In genomic region chr15:95845862-95846515, GRCh38 we compare ENCODE assay signal across 15 cellular contexts.
DNase-seq lines count a peak whose midpoint lies in the region; ATAC-seq and TF ChIP-seq lines count a peak whose summit lies in the region.
"Had no signal": no experiment of that assay in that cellular context is flagged by ENCODE, and none has a peak within 500 bp of the region (broad histone marks: within the 10 kb centered on the region; RNA-seq: fewer than 3 reads in every experiment).

No MANE protein-coding gene starts in this region.

- H3K4me3 ChIP-seq in astrocyte of the spinal cord (ENCODE audit: low read depth, low read length) (no peak overlapping the region), left ventricle myocardium inferior (no peak overlapping the region), spleen (no peak overlapping the region), dorsolateral prefrontal cortex (no peak overlapping the region), upper lobe of right lung (no peak overlapping the region)

- no peak for ATAC-seq in left lobe of liver
- no peak for ATAC-seq in upper lobe of right lung
- ATAC-seq: natural killer cell treated with Interleukin-12 subunit alpha and Interleukin-12 subunit beta and Interleukin-15 and Interleukin-18, amount 100 ng/mL, for 72 hours had no signal

- H3K4me1 ChIP-seq in left ventricle myocardium inferior = no peaks in the 10 kb centered on the region
- no peaks in the 10 kb centered on the region for H3K4me1 ChIP-seq in spleen
- H3K4me1 ChIP-seq in upper lobe of right lung = no peaks in the 10 kb centered on the region

- intact Hi-C loops in left ventricle myocardium inferior (cut with micrococcal nuclease) (no loop called here), spleen (cut with DNase I; ENCODE audit: low total_unique reads) (no loop called here), dorsolateral prefrontal cortex (cut with DNase I) (no loop called here), upper lobe of right lung (cut with DNase I) (no loop called here)

- in situ Hi-C loops in astrocyte of the spinal cord (cut with HindIII; ENCODE audit: low sequenced_read_pairs) = no loop called here

- H3K27me3 ChIP-seq in left ventricle myocardium inferior (ENCODE audit: low read depth) (no peaks in the 10 kb centered on the region), spleen (replicated peaks in 1 of 7) (no peaks in the 10 kb centered on the region), dorsolateral prefrontal cortex (no peaks in the 10 kb centered on the region), upper lobe of right lung (no peaks in the 10 kb centered on the region)

- H3K9me3 ChIP-seq in left ventricle myocardium inferior (replicated peaks) = no peaks in the 10 kb centered on the region
- no peaks in the 10 kb centered on the region for H3K9me3 ChIP-seq in spleen
- H3K9me3 ChIP-seq in upper lobe of right lung = no peaks in the 10 kb centered on the region

- H3K36me3 ChIP-seq in left ventricle myocardium inferior (no peaks in the 10 kb centered on the region), spleen (no peaks in the 10 kb centered on the region), upper lobe of right lung (no peaks in the 10 kb centered on the region)

- TF ChIP-seq CTCF in astrocyte of the spinal cord (IDR thresholded peaks at IDR 0.05; ENCODE audit: low read depth, low read length) = no peak
- TF ChIP-seq CTCF in left ventricle myocardium inferior (IDR thresholded peaks at IDR 0.05; ENCODE audit: borderline replicate concordance) = no peak
- TF ChIP-seq CTCF in spleen (IDR thresholded peaks at IDR 0.05 in 8 of 11, conservative IDR thresholded peaks at IDR 0.05 in 3 of 11) = no peak
- TF ChIP-seq CTCF in dorsolateral prefrontal cortex (IDR thresholded peaks at IDR 0.05 in 54 of 56, conservative IDR thresholded peaks at IDR 0.05 in 2 of 56; ENCODE audit: low read depth in 1 of 56, partially characterized antibody in 56 of 56) = no peak
- no peak for TF ChIP-seq CTCF in upper lobe of right lung (IDR thresholded peaks at IDR 0.05)

- DNase-seq in NCI-H2029 (lab: John Stamatoyannopoulos, UW) = peak; percentile 20
- DNase-seq in NCI-H2029 treated with DMSO at 0.1 percent for 48 hours (lab: John Stamatoyannopoulos, UW) = no peak
- DNase-seq in astrocyte of the spinal cord (ENCODE audit: low read depth, low spot score) = peak; percentile 69
- DNase-seq in left ventricle myocardium inferior = peak; percentile 55
- DNase-seq in spleen = peak; percentile 69
- DNase-seq in left lobe of liver (ENCODE audit: low spot score) = no peak
- no peak for DNase-seq in dorsolateral prefrontal cortex
- no peak for DNase-seq in upper lobe of right lung
- DNase-seq: activated CD4-positive, alpha-beta memory T cell treated with anti-CD3 and anti-CD28 coated beads, Interleukin-2, amount 10 ng/mL, durations not matched to agents 7 days and 5 days; NCI-H1694; OCI-M1; stimulated activated CD4-positive, alpha-beta T cell treated with anti-CD3 and anti-CD28 coated beads, Interleukin-1b, Interleukin-23, amount 100 ng/mL, for 48 hours; stimulated activated naive CD4-positive, alpha-beta T cell had no signal

- H3K27ac ChIP-seq in left ventricle myocardium inferior (replicated peaks) (peak overlapping the region; percentile 72), spleen (peak overlapping the region in 3 of 8 donors; percentile 42 to 55 (median 44)), dorsolateral prefrontal cortex (peak overlapping the region in 23 of 59 donors; percentile 4 to 70 (median 26)), upper lobe of right lung (no peak overlapping the region)
- H3K27ac ChIP-seq: 22Rv1 had no signal

- 74 to 86% (median 77%) methylated on average over 13 of the region's 13 CpGs for WGBS in spleen, 5 donors

- TF ChIP-seq POLR2A in spleen (IDR thresholded peaks at IDR 0.05) = no peak

Comparison
In these comparisons a context has a peak if more than half of its experiments do, and no peak if none do; other contexts are left out.
1. DNase-seq: peak in NCI-H2029 (single experiment), astrocyte of the spinal cord (single experiment), left ventricle myocardium inferior (single experiment) and spleen (single experiment); none in NCI-H2029 treated with DMSO at 0.1 percent for 48 hours (single experiment), left lobe of liver (single experiment), dorsolateral prefrontal cortex (0 of 10) and upper lobe of right lung (single experiment).